In the genomic region with DNA sequence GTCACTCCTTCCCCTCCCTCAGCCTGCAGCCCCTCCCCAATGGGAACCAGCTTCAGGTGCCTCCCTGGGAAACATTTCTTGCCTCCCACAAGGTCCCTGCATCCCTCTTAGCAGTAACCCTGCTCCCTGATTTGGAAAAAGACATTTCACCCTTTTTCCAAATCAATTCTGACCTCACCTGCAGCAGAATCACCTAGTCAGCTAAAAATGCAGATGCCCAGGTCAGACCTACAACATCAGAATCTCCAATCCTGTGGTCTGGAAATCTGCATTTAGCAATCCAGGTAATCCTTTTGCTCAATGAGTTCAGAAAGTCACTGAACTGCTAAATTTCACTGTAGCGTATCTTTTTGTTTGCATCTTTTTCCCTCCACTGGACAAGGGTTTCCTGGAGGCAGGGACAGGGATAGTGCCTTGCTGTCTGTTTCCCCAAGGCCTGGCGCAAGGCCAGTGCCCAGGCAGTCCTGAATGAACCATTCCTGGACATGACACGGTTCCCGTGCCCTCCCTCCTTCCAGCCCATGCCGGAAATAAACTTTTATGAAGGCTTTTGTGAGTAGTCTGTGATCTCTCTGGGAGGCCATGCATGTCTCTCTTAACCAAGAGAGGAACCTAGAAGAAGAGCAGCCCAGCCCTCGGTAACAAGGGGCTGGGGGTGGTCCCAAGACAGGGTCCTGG, we compare ENCODE assay signal across 9 cellular contexts. TPM values are rescaled to one million over a fixed set of nuclear protein-coding genes. Genes with fewer than 3 reads are reported as not detected.
DNase-seq lines count a peak whose midpoint lies in the region; ATAC-seq and TF ChIP-seq lines count a peak whose summit lies in the region.
"Had no signal": no experiment of that assay in that cellular context is flagged by ENCODE, and none has a peak within 500 bp of the region (broad histone marks: within the 10 kb centered on the region; RNA-seq: fewer than 3 reads in every experiment).

No MANE protein-coding gene starts in this region.

- H3K36me3 Mint-ChIP-seq in HFFc6 (ENCODE audit: low read depth): no peaks in the 10 kb centered on the region

- WGBS in adrenal gland, 4 donors: 17 to 49% (median 28%) methylated on average over 6 of the region's 6 CpGs
- WGBS in right cardiac atrium: 24% methylated on average over 6 of the region's 6 CpGs
- 32 to 46% (median 38%) methylated on average over 6 of the region's 6 CpGs for WGBS in stomach, 5 donors

- H3K4me3 ChIP-seq in adrenal gland (no peak overlapping the region), right cardiac atrium (ENCODE audit: low read length) (no peak overlapping the region), stomach (no peak overlapping the region)
- H3K4me3 ChIP-seq: GM12878 had no signal

- TF ChIP-seq EP300 in stomach (IDR thresholded peaks at IDR 0.05): no peak

- TF ChIP-seq POLR2A in adrenal gland (IDR thresholded peaks at IDR 0.05) (no peak), stomach (IDR thresholded peaks at IDR 0.05) (no peak)

- TF ChIP-seq CTCF in HFFc6 (IDR thresholded peaks at IDR 0.05): no peak
- TF ChIP-seq CTCF in adrenal gland (IDR thresholded peaks at IDR 0.05): peak in 1 of 6 experiments; percentile 5
- TF ChIP-seq CTCF in stomach (IDR thresholded peaks at IDR 0.05): no peak
- no peak for TF ChIP-seq CTCF in GM20000 (IDR thresholded peaks at IDR 0.05; ENCODE audit: extremely low read depth, missing control alignments)

- H3K9me3 ChIP-seq in adrenal gland (replicated peaks in 1 of 3) (no peaks in the 10 kb centered on the region), right cardiac atrium (ENCODE audit: control insufficient read depth, low read length) (no peaks in the 10 kb centered on the region), stomach (no peaks in the 10 kb centered on the region)

- intact Hi-C loops in adrenal gland (cut with DNase I) (no loop called here), right cardiac atrium (cut with DNase I) (no loop called here), stomach (cut with DNase I; ENCODE audit: low total_unique reads) (no loop called here)

- H3K27ac ChIP-seq in adrenal gland: no peak overlapping the region
- peak overlapping the region; percentile 51 for H3K27ac ChIP-seq in right cardiac atrium (ENCODE audit: low read length)
- H3K27ac ChIP-seq in stomach: peak overlapping the region in 3 of 5 donors; percentile 9 to 71 (median 54)

- DNase-seq in HFFc6: peak; percentile 72
- DNase-seq in adrenal gland: peak; percentile 41 to 88 (median 82)
- DNase-seq in right cardiac atrium: peak; percentile 64 to 88 (median 82)
- DNase-seq in stomach: no peak
- DNase-seq in GM20000 (ENCODE audit: low spot score): no peak
- DNase-seq: activated T-cell treated with anti-CD3 and anti-CD28 coated beads for 4 hours had no signal

- peak; percentile 67 to 78 for ATAC-seq in right cardiac atrium
- ATAC-seq in GM21360 (IDR thresholded peaks at IDR 0.05; ENCODE audit: unreplicated experiment): no peak
- no peak for ATAC-seq in HG02763 (IDR thresholded peaks at IDR 0.05; ENCODE audit: unreplicated experiment)
- ATAC-seq: GM12878 had no signal

- H3K9me3 Mint-ChIP-seq in HFFc6: no peaks in the 10 kb centered on the region

- H3K27me3 Mint-ChIP-seq in HFFc6 (ENCODE audit: insufficient read depth): no peaks in the 10 kb centered on the region

- H3K27ac Mint-ChIP-seq in HFFc6: peak overlapping the region; percentile 95

- peaks cover 75% of the 10 kb centered on the region for H3K4me1 Mint-ChIP-seq in HFFc6 (ENCODE audit: low read depth)

- H3K36me3 ChIP-seq in adrenal gland (replicated peaks in 1 of 2) (no peaks in the 10 kb centered on the region), stomach (no peaks in the 10 kb centered on the region)

- H3K4me1 ChIP-seq in adrenal gland (replicated peaks in 1 of 2) (peaks cover 0 to 2% of the 10 kb centered on the region in 2 donors), right cardiac atrium (ENCODE audit: control insufficient read depth, insufficient read depth, low read length) (peaks cover 4% of the 10 kb centered on the region), stomach (peaks cover 4 to 56% (median 19%) of the 10 kb centered on the region in 4 donors)

- no peaks in the 10 kb centered on the region for H3K27me3 ChIP-seq in adrenal gland
- no peaks in the 10 kb centered on the region for H3K27me3 ChIP-seq in right cardiac atrium (ENCODE audit: control insufficient read depth, insufficient read depth)
- H3K27me3 ChIP-seq in stomach: peaks cover 0 to 28% (median 14%) of the 10 kb centered on the region in 3 donors

- H3K4me3 Mint-ChIP-seq in HFFc6: peak overlapping the region; percentile 74

RNA-seq across cellular contexts. Expression of gene COL13A1, which starts 44.0 kb away (rescaled TPM):
- 10 to 100 TPM; 33.5 to 46.6 (median 38.1) TPM for total RNA-seq in HFFc6 (2021; fragmentation: NEBNext Ultra II Directional; extraction: Animal tissue kit (Norgen Biotek cat#: 25700))
- total RNA-seq in adrenal gland: 1 to 10 TPM in 6 of 8 donors, under 1 TPM in 2; 0.54 to 4.4 (median 1.7) TPM
- 1 to 10 TPM; 1.7 to 7.6 (median 2.3) TPM for polyA plus RNA-seq in adrenal gland
- total RNA-seq in right cardiac atrium: 10 to 100 TPM in 2 of 4 donors, 1 to 10 TPM in 2; 4.4 to 13.7 (median 10.4) TPM
- polyA plus RNA-seq in right cardiac atrium: 6.8 TPM
- total RNA-seq in stomach: 1 to 10 TPM in 4 of 5 donors, under 1 TPM in 1; 0.58 to 9.9 (median 7.1) TPM
- 1 to 10 TPM; 1.2 to 7.2 (median 1.4) TPM for polyA plus RNA-seq in stomach
- total RNA-seq: GM12878 had no signal

Comparison
In these comparisons a context has a peak if more than half of its experiments do, and no peak if none do; other contexts are left out.
1. DNase-seq: peak in HFFc6 (single experiment), adrenal gland (7 of 7) and right cardiac atrium (3 of 3); none in stomach (single experiment) and GM20000 (single experiment).
2. H3K27ac ChIP-seq: peak in right cardiac atrium (single experiment) and stomach (3 of 5); none in adrenal gland (0 of 5).
3. ATAC-seq: peak in right cardiac atrium (2 of 2); none in GM21360 (single experiment) and HG02763 (single experiment).